Comparison of ENCODE assay signal across 17 cellular contexts in the genomic region with DNA sequence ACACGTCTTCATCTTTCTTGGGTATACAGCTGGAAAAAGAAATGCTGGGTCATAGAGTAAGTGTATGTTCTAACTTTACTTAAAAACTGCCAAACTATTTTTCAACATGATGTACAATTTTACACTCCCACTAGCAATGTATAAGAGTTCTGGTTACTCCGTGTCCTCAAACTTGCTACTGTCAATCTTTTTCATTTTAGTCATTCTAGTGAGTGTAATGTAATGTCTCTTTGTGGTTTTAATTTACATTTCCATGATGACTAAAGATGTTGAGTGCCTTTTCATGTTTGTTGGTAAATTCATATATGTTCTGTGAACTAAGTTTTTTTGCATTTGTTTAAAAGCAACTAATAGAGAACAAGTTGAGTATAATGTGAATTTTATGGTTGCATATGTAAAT.
"Had no signal": no experiment of that assay in that cellular context is flagged by ENCODE, and none has a peak within 500 bp of the region (broad histone marks: within the 10 kb centered on the region; RNA-seq: fewer than 3 reads in every experiment).

No MANE protein-coding gene starts in this region.

- H3K4me3 Mint-ChIP-seq: activated CD4-positive, alpha-beta memory T cell treated with anti-CD3 and anti-CD28 coated beads, Interleukin-2, amount 10 ng/mL, durations not matched to agents 7 days and 5 days; activated naive CD8-positive, alpha-beta T cell treated with anti-CD3 and anti-CD28 coated beads for 36 hours; endodermal cell had no signal

- H3K27ac Mint-ChIP-seq: activated CD4-positive, alpha-beta memory T cell treated with anti-CD3 and anti-CD28 coated beads, Interleukin-2, amount 10 ng/mL, durations not matched to agents 7 days and 5 days; activated naive CD8-positive, alpha-beta T cell treated with anti-CD3 and anti-CD28 coated beads for 36 hours; endodermal cell had no signal

- H3K4me1 ChIP-seq: pancreas had no signal

- H3K9me3 ChIP-seq: pancreas, sigmoid colon, tibial nerve, vagina had no signal

- ATAC-seq: pancreas had no signal

- H3K27ac ChIP-seq: dorsolateral prefrontal cortex, pancreas, sigmoid colon, tibial nerve, vagina had no signal

- H3K9me3 Mint-ChIP-seq: endodermal cell had no signal

- H3K4me3 ChIP-seq: dorsolateral prefrontal cortex, lung, pancreas, sigmoid colon, tibial nerve, vagina had no signal

- DNase-seq: activated CD4-positive, alpha-beta memory T cell treated with anti-CD3 and anti-CD28 coated beads, Interleukin-2, amount 10 ng/mL, durations not matched to agents 7 days and 5 days; activated effector memory CD4-positive, alpha-beta T cell treated with anti-CD3 and anti-CD28 coated beads, Interleukin-2, amount 50 U/mL, for 16 hours; activated naive CD8-positive, alpha-beta T cell treated with anti-CD3 and anti-CD28 coated beads for 36 hours; dorsolateral prefrontal cortex; endodermal cell; erythroblast; islet precursor cell; pancreas; sigmoid colon; stimulated activated CD4-positive, alpha-beta T cell treated with anti-CD3 and anti-CD28 coated beads, Interleukin-12 subunit alpha, Interleukin-12 subunit beta, amount 100 ng/mL, for 4 hours; stimulated activated CD4-positive, alpha-beta T cell treated with anti-CD3 and anti-CD28 coated beads, Interleukin-2, amount 100 ng/mL, for 24 hours; substantia nigra; SW 1271; T-helper 9 cell had no signal

- H3K27me3 Mint-ChIP-seq: activated CD4-positive, alpha-beta memory T cell treated with anti-CD3 and anti-CD28 coated beads, Interleukin-2, amount 10 ng/mL, durations not matched to agents 7 days and 5 days; activated naive CD8-positive, alpha-beta T cell treated with anti-CD3 and anti-CD28 coated beads for 36 hours had no signal
